Comparison of ENCODE assay signal across 1 cellular context in the genomic region with DNA sequence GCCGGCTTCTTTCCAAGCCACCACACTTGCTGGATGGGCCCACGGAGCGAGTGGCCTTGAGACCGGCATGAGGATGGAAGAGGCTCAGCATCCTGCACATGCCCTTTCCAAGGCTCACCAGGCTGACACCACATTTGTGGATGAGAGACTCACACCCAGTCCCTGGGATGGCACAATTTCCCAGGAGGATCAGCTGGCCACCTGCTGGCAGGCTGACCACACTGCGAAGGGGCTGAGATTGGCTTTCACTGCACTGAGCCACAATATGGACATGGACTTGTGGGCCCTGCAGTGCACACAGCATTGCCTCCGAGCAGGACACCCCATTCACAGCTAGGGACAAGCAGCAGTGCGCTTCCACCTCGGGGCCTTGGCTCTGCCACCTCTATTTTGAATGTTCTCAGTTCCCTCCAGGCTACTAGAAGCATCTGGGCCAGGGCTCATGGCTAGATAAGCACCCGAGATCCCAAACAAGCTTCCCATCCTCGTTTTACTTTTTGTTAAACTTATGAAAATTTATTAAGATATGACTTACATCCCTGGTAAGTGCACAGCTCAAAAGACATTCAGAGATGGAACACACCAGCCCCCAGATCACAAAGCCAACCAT.
TF ChIP-seq lines count a peak whose summit lies in the region.

No MANE protein-coding gene starts in this region.

TF ChIP-seq in GM23338, 12 proteins besides CTCF, POLR2A, EP300 and RAD21 (continued from another document):
- TF ChIP-seq, protein P1, sequence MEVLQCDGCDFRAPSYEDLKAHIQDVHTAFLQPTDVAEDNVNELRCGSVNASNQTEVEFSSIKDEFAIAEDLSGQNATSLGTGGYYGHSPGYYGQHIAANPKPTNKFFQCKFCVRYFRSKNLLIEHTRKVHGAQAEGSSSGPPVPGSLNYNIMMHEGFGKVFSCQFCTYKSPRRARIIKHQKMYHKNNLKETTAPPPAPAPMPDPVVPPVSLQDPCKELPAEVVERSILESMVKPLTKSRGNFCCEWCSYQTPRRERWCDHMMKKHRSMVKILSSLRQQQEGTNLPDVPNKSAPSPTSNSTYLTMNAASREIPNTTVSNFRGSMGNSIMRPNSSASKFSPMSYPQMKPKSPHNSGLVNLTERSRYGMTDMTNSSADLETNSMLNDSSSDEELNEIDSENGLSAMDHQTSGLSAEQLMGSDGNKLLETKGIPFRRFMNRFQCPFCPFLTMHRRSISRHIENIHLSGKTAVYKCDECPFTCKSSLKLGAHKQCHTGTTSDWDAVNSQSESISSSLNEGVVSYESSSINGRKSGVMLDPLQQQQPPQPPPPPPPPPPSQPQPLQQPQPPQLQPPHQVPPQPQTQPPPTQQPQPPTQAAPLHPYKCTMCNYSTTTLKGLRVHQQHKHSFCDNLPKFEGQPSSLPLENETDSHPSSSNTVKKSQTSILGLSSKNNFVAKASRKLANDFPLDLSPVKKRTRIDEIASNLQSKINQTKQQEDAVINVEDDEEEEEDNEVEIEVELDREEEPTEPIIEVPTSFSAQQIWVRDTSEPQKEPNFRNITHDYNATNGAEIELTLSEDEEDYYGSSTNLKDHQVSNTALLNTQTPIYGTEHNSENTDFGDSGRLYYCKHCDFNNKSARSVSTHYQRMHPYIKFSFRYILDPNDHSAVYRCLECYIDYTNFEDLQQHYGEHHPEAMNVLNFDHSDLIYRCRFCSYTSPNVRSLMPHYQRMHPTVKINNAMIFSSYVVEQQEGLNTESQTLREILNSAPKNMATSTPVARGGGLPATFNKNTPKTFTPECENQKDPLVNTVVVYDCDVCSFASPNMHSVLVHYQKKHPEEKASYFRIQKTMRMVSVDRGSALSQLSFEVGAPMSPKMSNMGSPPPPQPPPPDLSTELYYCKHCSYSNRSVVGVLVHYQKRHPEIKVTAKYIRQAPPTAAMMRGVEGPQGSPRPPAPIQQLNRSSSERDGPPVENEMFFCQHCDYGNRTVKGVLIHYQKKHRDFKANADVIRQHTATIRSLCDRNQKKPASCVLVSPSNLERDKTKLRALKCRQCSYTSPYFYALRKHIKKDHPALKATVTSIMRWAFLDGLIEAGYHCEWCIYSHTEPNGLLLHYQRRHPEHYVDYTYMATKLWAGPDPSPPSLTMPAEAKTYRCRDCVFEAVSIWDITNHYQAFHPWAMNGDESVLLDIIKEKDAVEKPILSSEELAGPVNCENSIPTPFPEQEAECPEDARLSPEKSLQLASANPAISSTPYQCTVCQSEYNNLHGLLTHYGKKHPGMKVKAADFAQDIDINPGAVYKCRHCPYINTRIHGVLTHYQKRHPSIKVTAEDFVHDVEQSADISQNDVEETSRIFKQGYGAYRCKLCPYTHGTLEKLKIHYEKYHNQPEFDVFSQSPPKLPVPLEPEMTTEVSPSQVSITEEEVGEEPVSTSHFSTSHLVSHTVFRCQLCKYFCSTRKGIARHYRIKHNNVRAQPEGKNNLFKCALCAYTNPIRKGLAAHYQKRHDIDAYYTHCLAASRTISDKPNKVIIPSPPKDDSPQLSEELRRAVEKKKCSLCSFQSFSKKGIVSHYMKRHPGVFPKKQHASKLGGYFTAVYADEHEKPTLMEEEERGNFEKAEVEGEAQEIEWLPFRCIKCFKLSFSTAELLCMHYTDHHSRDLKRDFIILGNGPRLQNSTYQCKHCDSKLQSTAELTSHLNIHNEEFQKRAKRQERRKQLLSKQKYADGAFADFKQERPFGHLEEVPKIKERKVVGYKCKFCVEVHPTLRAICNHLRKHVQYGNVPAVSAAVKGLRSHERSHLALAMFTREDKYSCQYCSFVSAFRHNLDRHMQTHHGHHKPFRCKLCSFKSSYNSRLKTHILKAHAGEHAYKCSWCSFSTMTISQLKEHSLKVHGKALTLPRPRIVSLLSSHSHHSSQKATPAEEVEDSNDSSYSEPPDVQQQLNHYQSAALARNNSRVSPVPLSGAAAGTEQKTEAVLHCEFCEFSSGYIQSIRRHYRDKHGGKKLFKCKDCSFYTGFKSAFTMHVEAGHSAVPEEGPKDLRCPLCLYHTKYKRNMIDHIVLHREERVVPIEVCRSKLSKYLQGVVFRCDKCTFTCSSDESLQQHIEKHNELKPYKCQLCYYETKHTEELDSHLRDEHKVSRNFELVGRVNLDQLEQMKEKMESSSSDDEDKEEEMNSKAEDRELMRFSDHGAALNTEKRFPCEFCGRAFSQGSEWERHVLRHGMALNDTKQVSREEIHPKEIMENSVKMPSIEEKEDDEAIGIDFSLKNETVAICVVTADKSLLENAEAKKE (CRISPR knock-in tag; IDR thresholded peaks at IDR 0.05), result no peak
- TF ChIP-seq EZH2 (IDR thresholded peaks at IDR 0.05; ENCODE audit: low read depth, unreplicated experiment) (no peak), CREB1 (CRISPR knock-in tag; IDR thresholded peaks at IDR 0.05; ENCODE audit: low read depth) (no peak)
